ENCODE assay signal across 22 cellular contexts in the genomic region with DNA sequence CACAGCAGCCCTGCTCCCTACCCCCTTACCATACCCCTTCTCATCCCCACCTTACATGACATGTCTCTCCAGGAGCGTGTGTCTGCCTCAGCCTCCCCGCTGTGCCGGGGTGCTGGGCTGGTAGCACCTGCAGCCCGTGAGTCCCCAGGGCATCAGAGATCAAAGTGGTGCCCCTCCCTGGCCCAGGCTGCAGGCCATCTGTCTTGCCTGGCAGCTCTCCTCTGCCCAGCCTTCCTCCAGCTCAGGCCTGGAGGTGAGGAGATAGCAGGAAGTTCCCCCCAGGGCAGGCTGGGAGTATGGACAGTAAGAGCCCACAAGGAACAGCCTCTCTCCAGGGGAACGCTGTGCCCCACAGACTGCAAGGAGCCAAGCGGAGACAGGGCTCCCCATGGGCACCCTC. TPM values are rescaled to one million over a fixed set of nuclear protein-coding genes. Genes with fewer than 3 reads are reported as not detected.
"Had no signal": no experiment of that assay in that cellular context is flagged by ENCODE, and none has a peak within 500 bp of the region (broad histone marks: within the 10 kb centered on the region; RNA-seq: fewer than 3 reads in every experiment).

No MANE protein-coding gene starts in this region.

- H3K27ac Mint-ChIP-seq: activated CD4-positive, alpha-beta T cell treated with anti-CD3 and anti-CD28 coated beads, Interleukin-2, amount 10 ng/mL, durations not matched to agents 24 days and 14 days; activated CD8-positive, alpha-beta T cell treated with anti-CD3 and anti-CD28 coated beads for 36 hours; activated T-helper 2 cell treated with anti-CD3 and anti-CD28 coated beads, Interferon-gamma antibody, Interleukin-2, Interleukin-4, amounts not matched to agents 10 μg/mL and 5 μg/mL and 100 μg/mL, durations not matched to agents 14 hours and 24 hours and 36 hours; endodermal cell; natural killer cell treated with Interleukin-12 subunit alpha and Interleukin-12 subunit beta and Interleukin-15 and Interleukin-18, amount 100 ng/mL, for 72 hours; stimulated activated effector memory CD8-positive, alpha-beta T cell treated with anti-CD3 and anti-CD28 coated beads, Interleukin-12 subunit alpha, Interleukin-12 subunit beta, amount 100 ng/mL, for 72 hours had no signal

- H3K9me3 Mint-ChIP-seq: activated CD4-positive, alpha-beta T cell treated with anti-CD3 and anti-CD28 coated beads, Interleukin-2, amount 10 ng/mL, durations not matched to agents 24 days and 14 days; activated CD8-positive, alpha-beta T cell treated with anti-CD3 and anti-CD28 coated beads for 36 hours; activated T-helper 2 cell treated with anti-CD3 and anti-CD28 coated beads, Interferon-gamma antibody, Interleukin-2, Interleukin-4, amounts not matched to agents 10 μg/mL and 5 μg/mL and 100 μg/mL, durations not matched to agents 14 hours and 24 hours and 36 hours; endodermal cell; natural killer cell treated with Interleukin-12 subunit alpha and Interleukin-12 subunit beta and Interleukin-15 and Interleukin-18, amount 100 ng/mL, for 72 hours; stimulated activated effector memory CD8-positive, alpha-beta T cell treated with anti-CD3 and anti-CD28 coated beads, Interleukin-12 subunit alpha, Interleukin-12 subunit beta, amount 100 ng/mL, for 72 hours had no signal

- H3K4me1 ChIP-seq: body of pancreas, foreskin keratinocyte, lower lobe of right lung, sigmoid colon, testis, upper lobe of left lung had no signal

- H3K9me3 ChIP-seq: body of pancreas, lower lobe of right lung, sigmoid colon, testis, upper lobe of left lung had no signal

- H3K4me1 Mint-ChIP-seq: activated CD4-positive, alpha-beta T cell treated with anti-CD3 and anti-CD28 coated beads, Interleukin-2, amount 10 ng/mL, durations not matched to agents 24 days and 14 days; endodermal cell; stimulated activated effector memory CD8-positive, alpha-beta T cell treated with anti-CD3 and anti-CD28 coated beads, Interleukin-12 subunit alpha, Interleukin-12 subunit beta, amount 100 ng/mL, for 72 hours had no signal

- H3K27me3 ChIP-seq: body of pancreas, testis, upper lobe of left lung had no signal

- H3K27ac ChIP-seq: body of pancreas, epithelial cell of prostate, foreskin keratinocyte, lower lobe of right lung, sigmoid colon, testis, upper lobe of left lung had no signal

- H3K4me3 Mint-ChIP-seq: activated CD4-positive, alpha-beta T cell treated with anti-CD3 and anti-CD28 coated beads, Interleukin-2, amount 10 ng/mL, durations not matched to agents 24 days and 14 days; activated CD8-positive, alpha-beta T cell treated with anti-CD3 and anti-CD28 coated beads for 36 hours; endodermal cell; natural killer cell treated with Interleukin-12 subunit alpha and Interleukin-12 subunit beta and Interleukin-15 and Interleukin-18, amount 100 ng/mL, for 72 hours; stimulated activated effector memory CD8-positive, alpha-beta T cell treated with anti-CD3 and anti-CD28 coated beads, Interleukin-12 subunit alpha, Interleukin-12 subunit beta, amount 100 ng/mL, for 72 hours had no signal

- ATAC-seq: activated CD8-positive, alpha-beta T cell treated with anti-CD3 and anti-CD28 coated beads for 36 hours; body of pancreas; foreskin keratinocyte; left colon; lower lobe of right lung; natural killer cell treated with Interleukin-12 subunit alpha and Interleukin-12 subunit beta and Interleukin-15 and Interleukin-18, amount 100 ng/mL, for 72 hours; stimulated activated effector memory CD8-positive, alpha-beta T cell treated with anti-CD3 and anti-CD28 coated beads, Interleukin-12 subunit alpha, Interleukin-12 subunit beta, amount 100 ng/mL, for 72 hours had no signal

- H3K4me3 ChIP-seq: body of pancreas, lower lobe of right lung, sigmoid colon, testis, upper lobe of left lung had no signal

- H3K36me3 ChIP-seq: lower lobe of right lung, sigmoid colon, upper lobe of left lung had no signal

- DNase-seq: activated CD4-positive, alpha-beta T cell treated with anti-CD3 and anti-CD28 coated beads, Interleukin-2, amount 10 ng/mL, durations not matched to agents 24 days and 14 days; activated CD8-positive, alpha-beta T cell treated with anti-CD3 and anti-CD28 coated beads for 36 hours; activated naive CD4-positive, alpha-beta T cell treated with Interleukin-2 at 50 U/mL for 16 hours; activated T-cell treated with anti-CD3 and anti-CD28 coated beads, Interleukin-2, amount 50 U/mL, for 1 hour; body of pancreas; endodermal cell; foreskin keratinocyte; hippocampal formation; islet precursor cell; left colon; lower lobe of right lung; posterior cingulate gyrus; sigmoid colon; stimulated activated CD4-positive, alpha-beta T cell treated with anti-CD3 and anti-CD28 coated beads, Interleukin-4, amount 100 ng/mL, for 24 hours; testis had no signal

- H3K36me3 Mint-ChIP-seq: natural killer cell treated with Interleukin-12 subunit alpha and Interleukin-12 subunit beta and Interleukin-15 and Interleukin-18, amount 100 ng/mL, for 72 hours; stimulated activated effector memory CD8-positive, alpha-beta T cell treated with anti-CD3 and anti-CD28 coated beads, Interleukin-12 subunit alpha, Interleukin-12 subunit beta, amount 100 ng/mL, for 72 hours had no signal

RNA-seq across cellular contexts. Expression of a gene that starts 35.3 kb away (rescaled TPM):
- total RNA-seq: activated CD4-positive, alpha-beta T cell treated with anti-CD3 and anti-CD28 coated beads, Interleukin-2, amount 10 ng/mL, durations not matched to agents 24 days and 14 days; activated T-helper 2 cell treated with anti-CD3 and anti-CD28 coated beads, Interferon-gamma antibody, Interleukin-2, Interleukin-4, amounts not matched to agents 10 μg/mL and 5 μg/mL and 100 μg/mL, durations not matched to agents 14 hours and 24 hours and 36 hours; cardiac septum; left colon; lower lobe of right lung; mesenteric fat pad; natural killer cell treated with Interleukin-12 subunit alpha and Interleukin-12 subunit beta and Interleukin-15 and Interleukin-18, amount 100 ng/mL, for 72 hours had no signal
